8 cellular contexts compared by ENCODE assay signal in genomic region chr1:17119744-17120482, GRCh38. TPM values are rescaled to one million over a fixed set of nuclear protein-coding genes. Genes with fewer than 3 reads are reported as not detected.
DNase-seq lines count a peak whose midpoint lies in the region; ATAC-seq and TF ChIP-seq lines count a peak whose summit lies in the region.

No MANE protein-coding gene starts in this region.

- peaks cover 24% of the 10 kb centered on the region for H3K4me1 ChIP-seq in skeletal muscle satellite cell (ENCODE audit: control insufficient read depth, insufficient read depth, low read length)

- no peak overlapping the region for H3K27ac Mint-ChIP-seq in glutamatergic neuron (ENCODE audit: unreplicated experiment)

- H3K4me3 ChIP-seq in skeletal muscle satellite cell (ENCODE audit: low read length) = peak overlapping the region; percentile 61

- H3K9me3 ChIP-seq in skeletal muscle satellite cell (replicated peaks; ENCODE audit: low read length) = no peaks in the 10 kb centered on the region

- peaks cover 2% of the 10 kb centered on the region for H3K9me3 Mint-ChIP-seq in glutamatergic neuron (ENCODE audit: unreplicated experiment)

- peak overlapping the region; percentile 75 for H3K4me3 Mint-ChIP-seq in glutamatergic neuron (ENCODE audit: unreplicated experiment)

- no peak for ATAC-seq in GM18907 (IDR thresholded peaks at IDR 0.05; ENCODE audit: unreplicated experiment)

- no peaks in the 10 kb centered on the region for H3K36me3 ChIP-seq in skeletal muscle satellite cell (ENCODE audit: insufficient read depth, low read length)

- peaks cover 16% of the 10 kb centered on the region for H3K4me1 Mint-ChIP-seq in glutamatergic neuron (ENCODE audit: low read depth, unreplicated experiment)

- TF ChIP-seq CTCF in glutamatergic neuron (IDR thresholded peaks at IDR 0.05; ENCODE audit: partially characterized antibody, unreplicated experiment) = no peak

- no peaks in the 10 kb centered on the region for H3K36me3 Mint-ChIP-seq in glutamatergic neuron (ENCODE audit: unreplicated experiment)

- DNase-seq in GM19238 (ENCODE audit: insufficient read length, low spot score) = peak; percentile 39
- DNase-seq in NOMO-1 treated with dmso at 0.1 percent for 144 hours (lab: John Stamatoyannopoulos, UW; ENCODE audit: unreplicated experiment) = peak; percentile 26
- DNase-seq in glutamatergic neuron = peak; percentile 62
- no peak for DNase-seq in RPMI8226
- DNase-seq in NCI-H524 treated with DMSO at 0.1 percent for 48 hours (lab: John Stamatoyannopoulos, UW) = no peak
- no peak for DNase-seq in SW 1271 (lab: John Stamatoyannopoulos, UW)

- H3K27me3 Mint-ChIP-seq in glutamatergic neuron (ENCODE audit: unreplicated experiment) = peaks cover 14% of the 10 kb centered on the region

- H3K27me3 ChIP-seq in skeletal muscle satellite cell (ENCODE audit: control insufficient read depth, insufficient read depth, low read length) = peaks cover 41% of the 10 kb centered on the region

- H3K4me2 ChIP-seq in skeletal muscle satellite cell (ENCODE audit: low read length) = peak overlapping the region; percentile 82

- H3K9ac ChIP-seq in skeletal muscle satellite cell (ENCODE audit: low read depth, low read length) = no peak overlapping the region

RNA-seq across cellular contexts. Expression of gene PADI2, which starts 0.7 kb away (rescaled TPM):
- 0.74 TPM for total RNA-seq in glutamatergic neuron (ENCODE audit: unreplicated experiment)
- total RNA-seq in skeletal muscle satellite cell (2012; rRNA removed) = under 0.01 TPM in 1 of 2 replicates, not detected in the other

Comparison
In these comparisons a context has a peak if more than half of its experiments do, and no peak if none do; other contexts are left out.
1. DNase-seq: peak in GM19238 (single experiment), NOMO-1 treated with dmso at 0.1 percent for 144 hours (single experiment) and glutamatergic neuron (single experiment); none in RPMI8226 (single experiment), NCI-H524 treated with DMSO at 0.1 percent for 48 hours (single experiment) and SW 1271 (0 of 2).